ENCODE assay signal across 25 cellular contexts in genomic region chr2:218418321-218418716, GRCh38. TPM values are rescaled to one million over a fixed set of nuclear protein-coding genes. Genes with fewer than 3 reads are reported as not detected.
"Had no signal": no experiment of that assay in that cellular context is flagged by ENCODE, and none has a peak within 500 bp of the region (broad histone marks: within the 10 kb centered on the region; RNA-seq: fewer than 3 reads in every experiment).

No MANE protein-coding gene starts in this region.

- H3K27me3 ChIP-seq: breast epithelium, esophagus squamous epithelium, left lung, pancreas, testis had no signal

- H3K4me1 ChIP-seq: breast epithelium, esophagus squamous epithelium, left lung, pancreas, psoas muscle, testis had no signal

- H3K9me3 ChIP-seq: breast epithelium, esophagus squamous epithelium, left lung, pancreas, psoas muscle, testis had no signal

- H3K27ac ChIP-seq: breast epithelium, esophagus squamous epithelium, left lung, psoas muscle, testis had no signal

- H3K36me3 ChIP-seq: breast epithelium, esophagus squamous epithelium, left lung, pancreas had no signal

- H3K4me3 ChIP-seq: breast epithelium, esophagus squamous epithelium, left lung, lung, psoas muscle, testis had no signal

- ATAC-seq: left lung, psoas muscle had no signal

- DNase-seq: activated CD4-positive, alpha-beta T cell treated with anti-CD3 and anti-CD28 coated beads for 4 hours; activated CD4-positive, alpha-beta T cell treated with anti-CD3 and anti-CD28 coated beads, Interleukin-2, amount 50 U/mL, for 48 hours; activated CD8-positive, alpha-beta memory T cell treated with anti-CD3 and anti-CD28 coated beads for 24 hours; activated effector memory CD4-positive, alpha-beta T cell treated with anti-CD3 and anti-CD28 coated beads, Interleukin-2, amount 50 U/mL, for 16 hours; activated naive CD4-positive, alpha-beta T cell treated with anti-CD3 and anti-CD28 coated beads for 36 hours; activated naive CD8-positive, alpha-beta T cell treated with anti-CD3 and anti-CD28 coated beads, Interleukin-2, amount 10 ng/mL, durations not matched to agents 7 days and 5 days; central memory CD4-positive, alpha-beta T cell; dermis blood vessel endothelial cell; effector CD4-positive, alpha-beta T cell; esophagus squamous epithelium; foreskin melanocyte; left lung; naive B cell; stimulated activated CD4-positive, alpha-beta T cell treated with anti-CD3 and anti-CD28 coated beads, Interleukin-15, amount 100 ng/mL, for 24 hours; stimulated activated CD4-positive, alpha-beta T cell treated with anti-CD3 and anti-CD28 coated beads, Interleukin-2, amount 100 ng/mL, for 24 hours; stimulated activated naive CD4-positive, alpha-beta T cell; testis; trophoblast cell had no signal

RNA-seq across cellular contexts. Expression of gene VIL1, which starts 0.6 kb away (rescaled TPM):
- total RNA-seq: activated naive CD4-positive, alpha-beta T cell treated with anti-CD3 and anti-CD28 coated beads for 36 hours; activated naive CD8-positive, alpha-beta T cell treated with anti-CD3 and anti-CD28 coated beads, Interleukin-2, amount 10 ng/mL, durations not matched to agents 7 days and 5 days; activated T-helper 1 cell treated with anti-CD3 and anti-CD28 coated beads, Interleukin-12 subunit alpha, Interleukin-12 subunit beta, Interleukin-2, Interleukin-4 antibody, amounts not matched to agents 30 ng/mL and 10 ng/mL and 1 ng/mL, durations not matched to agents 14 hours and 24 hours and 36 hours; dermis blood vessel endothelial cell; esophagus squamous epithelium; glomerular endothelial cell; psoas muscle; T-helper 1 cell treated with Interleukin-12 subunit alpha and Interleukin-12 subunit beta and Interleukin-4 antibody, amounts not matched to agents 30 ng/mL and 1 ng/mL, for 36 hours had no signal

RNA-seq across cellular contexts. Expression of gene SLC11A1, which starts 36.2 kb away (rescaled TPM):
- total RNA-seq: activated naive CD4-positive, alpha-beta T cell treated with anti-CD3 and anti-CD28 coated beads for 36 hours; glomerular endothelial cell had no signal
